12 cellular contexts compared by ENCODE assay signal in genomic region chr13:41639955-41640780, GRCh38.
A peak's percentile ranks its signal among the peaks of the same experiment; 100 is the strongest.
DNase-seq lines count a peak whose midpoint lies in the region; FAIRE-seq lines count a peak whose summit lies in the region.
"Had no signal": no experiment of that assay in that cellular context is flagged by ENCODE, and none has a peak within 500 bp of the region (broad histone marks: within the 10 kb centered on the region; RNA-seq: fewer than 3 reads in every experiment).

No MANE protein-coding gene starts in this region.

- no peak overlapping the region for H4K91ac ChIP-seq in mesenchymal stem cell (ENCODE audit: low read length)

- FAIRE-seq in endometrium (lab: Jason Lieb, UNC): peak; percentile 88
- FAIRE-seq: pancreas had no signal

- H3K4me2 ChIP-seq in mesenchymal stem cell (ENCODE audit: low read length, poor library complexity, severe bottlenecking): no peak overlapping the region

- no peak overlapping the region for H3K27ac ChIP-seq in mesenchymal stem cell (ENCODE audit: low read length, poor library complexity, severe bottlenecking)
- H3K27ac ChIP-seq: pancreas had no signal

- no peak overlapping the region for H4K8ac ChIP-seq in mesenchymal stem cell (ENCODE audit: low read length)

- no peak overlapping the region for H2BK12ac ChIP-seq in mesenchymal stem cell (ENCODE audit: low read length in 2 of 2)

- DNase-seq in MV-4-11 (lab: John Stamatoyannopoulos, UW): peak; percentile 15
- peak; percentile 52 for DNase-seq in mesenchymal stem cell
- peak; percentile 42 for DNase-seq in superior temporal gyrus (ENCODE audit: extremely low spot score)
- no peak for DNase-seq in NCI-H187 (lab: John Stamatoyannopoulos, UW)
- DNase-seq in C1 segment of cervical spinal cord (lab: John Stamatoyannopoulos, UW): no peak
- DNase-seq in foreskin melanocyte: no peak
- DNase-seq in stimulated activated CD8-positive, alpha-beta memory T cell treated with anti-CD3 and anti-CD28 coated beads, Interleukin-4, amount 100 ng/mL, for 48 hours: no peak
- DNase-seq: activated naive CD8-positive, alpha-beta T cell treated with anti-CD3 and anti-CD28 coated beads for 36 hours; Karpas-422; NCI-H510A treated with DMSO at 0.1 percent for 48 hours; pancreas had no signal

- no peaks in the 10 kb centered on the region for H3K36me3 ChIP-seq in mesenchymal stem cell (ENCODE audit: control insufficient read depth in 1 of 2, insufficient read depth in 2 of 2, low read depth in 1 of 2, low read length in 2 of 2)
- H3K36me3 ChIP-seq: pancreas had no signal

- no peak overlapping the region for H3K14ac ChIP-seq in mesenchymal stem cell (ENCODE audit: low read length in 2 of 2)

- H3K18ac ChIP-seq in mesenchymal stem cell (ENCODE audit: low read depth in 1 of 2, low read length in 2 of 2): no peak overlapping the region

- no peak overlapping the region for H2AFZ ChIP-seq in mesenchymal stem cell (ENCODE audit: low read depth, low read length)

- H3K23ac ChIP-seq in mesenchymal stem cell (ENCODE audit: low read length in 2 of 2): no peak overlapping the region

- H3K9me3 ChIP-seq in mesenchymal stem cell (ENCODE audit: control insufficient read depth, low read length): no peaks in the 10 kb centered on the region
- H3K9me3 ChIP-seq: pancreas had no signal

- H2BK15ac ChIP-seq in mesenchymal stem cell (ENCODE audit: low read depth, poor library complexity, severe bottlenecking): no peak overlapping the region

- peak overlapping the region; percentile 39 for H3K9ac ChIP-seq in mesenchymal stem cell (ENCODE audit: low read length)

- no peak overlapping the region for H2BK120ac ChIP-seq in mesenchymal stem cell (ENCODE audit: low read depth, low read length)

- H2BK5ac ChIP-seq in mesenchymal stem cell (ENCODE audit: low read depth, low read length, poor library complexity, severe bottlenecking): no peak overlapping the region

- peaks cover 7% of the 10 kb centered on the region for H3K4me1 ChIP-seq in mesenchymal stem cell (ENCODE audit: control insufficient read depth, insufficient read depth, low read depth, low read length)

- no peaks in the 10 kb centered on the region for H3K27me3 ChIP-seq in mesenchymal stem cell (ENCODE audit: control insufficient read depth in 1 of 2, insufficient read depth in 1 of 2, low read length in 2 of 2)
- H3K27me3 ChIP-seq: pancreas had no signal

- no peak overlapping the region for H2AK5ac ChIP-seq in mesenchymal stem cell (ENCODE audit: low read length, severe bottlenecking)

- H3K4ac ChIP-seq in mesenchymal stem cell (ENCODE audit: low read depth in 1 of 2, low read length in 2 of 2): no peak overlapping the region

- no peak overlapping the region for H3K4me3 ChIP-seq in mesenchymal stem cell (ENCODE audit: insufficient read depth in 1 of 2, low read depth in 1 of 2, low read length in 2 of 2)
- H3K4me3 ChIP-seq: pancreas had no signal

- 70% methylated on average over 3 of the region's 4 CpGs for WGBS in mesenchymal stem cell

- no peaks in the 10 kb centered on the region for H3K79me1 ChIP-seq in mesenchymal stem cell (replicated peaks; ENCODE audit: low read length, poor library complexity, severe bottlenecking)

Comparison
In these comparisons a context has a peak if more than half of its experiments do, and no peak if none do; other contexts are left out.
1. DNase-seq: peak in MV-4-11 (single experiment), mesenchymal stem cell (single experiment) and superior temporal gyrus (single experiment); none in NCI-H187 (0 of 2), C1 segment of cervical spinal cord (0 of 14), foreskin melanocyte (single experiment) and stimulated activated CD8-positive, alpha-beta memory T cell treated with anti-CD3 and anti-CD28 coated beads, Interleukin-4, amount 100 ng/mL, for 48 hours (single experiment).